ENCODE assay signal across 13 cellular contexts in the genomic region with DNA sequence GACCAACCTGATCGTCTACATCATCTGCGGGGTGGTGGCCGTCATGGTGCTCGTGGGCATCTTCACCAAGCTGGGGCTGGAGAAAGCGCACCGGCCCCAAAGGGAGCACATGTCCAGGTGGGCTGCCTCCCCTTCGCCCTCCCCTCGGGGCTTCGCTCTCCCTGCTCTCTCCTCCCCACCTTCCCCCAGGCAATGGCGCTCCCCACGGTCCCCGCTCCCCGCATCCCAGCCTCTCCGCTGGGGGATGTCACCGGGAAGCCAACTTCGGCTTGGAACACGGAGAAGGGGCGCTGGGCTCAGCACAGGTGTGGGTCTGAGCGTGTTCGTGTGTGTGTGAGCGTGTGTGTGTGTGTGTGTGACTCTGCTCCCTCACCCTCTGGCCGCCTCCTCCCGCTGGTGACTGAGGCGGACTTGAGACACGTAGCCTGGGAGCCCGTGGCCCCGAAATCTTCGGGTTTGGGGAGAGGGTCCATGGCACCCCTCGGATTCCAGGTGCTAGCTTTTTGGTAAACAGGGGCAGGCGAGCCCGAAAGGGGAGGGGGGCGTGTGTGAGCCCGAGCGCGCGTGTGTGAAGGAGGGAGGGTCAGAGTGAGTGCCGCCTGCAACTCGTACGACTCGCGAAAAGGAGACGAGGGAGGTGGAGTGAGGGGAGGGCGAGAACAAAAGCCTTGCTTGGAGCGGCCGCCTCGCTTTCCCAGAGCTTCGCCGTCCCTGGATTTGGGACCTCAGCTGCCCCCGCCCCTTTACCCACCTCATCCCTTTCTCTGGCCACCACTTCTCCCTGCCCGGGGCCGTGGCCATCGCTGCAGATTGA. TPM values are rescaled to one million over a fixed set of nuclear protein-coding genes. Genes with fewer than 3 reads are reported as not detected.
A peak's percentile ranks its signal among the peaks of the same experiment; 100 is the strongest.
DNase-seq lines count a peak whose midpoint lies in the region; ATAC-seq, FAIRE-seq and TF ChIP-seq lines count a peak whose summit lies in the region.
"Had no signal": no experiment of that assay in that cellular context is flagged by ENCODE, and none has a peak within 500 bp of the region (broad histone marks: within the 10 kb centered on the region; RNA-seq: fewer than 3 reads in every experiment).

No MANE protein-coding gene starts in this region.

- no peak for TF ChIP-seq RAD21 in GM12878 (IDR thresholded peaks at IDR 0.05; ENCODE audit: insufficient read depth, low read depth, low read length)

- H3K9me3 Mint-ChIP-seq in memory B cell: no peaks in the 10 kb centered on the region
- H3K9me3 Mint-ChIP-seq in naive thymus-derived CD4-positive, alpha-beta T cell: no peaks in the 10 kb centered on the region
- H3K9me3 Mint-ChIP-seq: dendritic cell treated with granulocyte-macrophage colony-stimulating factor and Interleukin-4, amounts not matched to agents 40 ng/mL and 50 ng/mL, for 4 days; IgD-negative memory B cell had no signal

- no TSS peak for BruUV-seq in GM12878 (replicated peaks; lab: Mats Ljungman, UMichigan)

- no peaks in the 10 kb centered on the region for H3K79me2 ChIP-seq in GM12878 (ENCODE audit: control insufficient read depth, insufficient read depth, low read length)

- H3K4me1 Mint-ChIP-seq in memory B cell: no peaks in the 10 kb centered on the region
- H3K4me1 Mint-ChIP-seq in naive thymus-derived CD4-positive, alpha-beta T cell: peaks cover 0 to 4% (median 3%) of the 10 kb centered on the region in 7 donors

- no peak overlapping the region for H2AFZ ChIP-seq in GM12878 (ENCODE audit: control insufficient read depth, low read depth, low read length)

- H3K9ac ChIP-seq in GM12878 (ENCODE audit: control insufficient read depth, insufficient read depth, low read length): no peak overlapping the region

- H3K4me3 ChIP-seq in GM12878: no peak overlapping the region
- H3K4me3 ChIP-seq in naive thymus-derived CD4-positive, alpha-beta T cell (ENCODE audit: low read length): no peak overlapping the region
- H3K4me3 ChIP-seq: upper lobe of right lung had no signal

- no peak overlapping the region for H3K27ac ChIP-seq in GM12878 (ENCODE audit: control insufficient read depth, insufficient read depth)
- no peak overlapping the region for H3K27ac ChIP-seq in naive thymus-derived CD4-positive, alpha-beta T cell (ENCODE audit: low read depth, low read length)
- H3K27ac ChIP-seq: upper lobe of right lung had no signal

- no peaks in the 10 kb centered on the region for H3K36me3 ChIP-seq in GM12878 (ENCODE audit: control insufficient read depth in 2 of 2, insufficient read depth in 2 of 2, low read length in 1 of 2)
- no peaks in the 10 kb centered on the region for H3K36me3 ChIP-seq in naive thymus-derived CD4-positive, alpha-beta T cell (ENCODE audit: control insufficient read depth in 2 of 3, insufficient read depth in 3 of 3, low read length in 3 of 3)
- H3K36me3 ChIP-seq: upper lobe of right lung had no signal

- H4K20me1 ChIP-seq in GM12878 (ENCODE audit: control insufficient read depth, insufficient read depth): no peaks in the 10 kb centered on the region

- no peak for TF ChIP-seq CTCF in GM12878 (IDR thresholded peaks at IDR 0.05 in 2 of 3, conservative IDR thresholded peaks at IDR 0.05 in 1 of 3; ENCODE audit: control insufficient read depth in 2 of 3, extremely low read depth in 1 of 3, insufficient read depth in 1 of 3, low read depth in 3 of 3, low read length in 3 of 3)

- CTCF ChIA-PET in GM12878 (lab: Yijun Ruan, JAX): no interaction called here
- CTCF ChIA-PET in naive thymus-derived CD4-positive, alpha-beta T cell (lab: Charles Lee): no interaction called here

- RAD21 ChIA-PET in GM12878 (lab: Charles Lee; ENCODE audit: unreplicated experiment): interaction anchor here (0.9 to 2.3 kb wide), 4 partner anchors 154 to 532 kb away, joined by 3 to 8 read pairs (median 4); no protein-coding TSS in a partner anchor

- peaks cover 15% of the 10 kb centered on the region for H3K27me3 Mint-ChIP-seq in memory B cell
- peaks cover 56 to 80% (median 61%) of the 10 kb centered on the region in 5 donors for H3K27me3 Mint-ChIP-seq in naive thymus-derived CD4-positive, alpha-beta T cell

- H3K4me3 Mint-ChIP-seq in memory B cell: peak overlapping the region; percentile 50
- peak overlapping the region in 4 of 10 donors; percentile 12 to 66 (median 55) for H3K4me3 Mint-ChIP-seq in naive thymus-derived CD4-positive, alpha-beta T cell
- H3K4me3 Mint-ChIP-seq: dendritic cell treated with granulocyte-macrophage colony-stimulating factor and Interleukin-4, amounts not matched to agents 40 ng/mL and 50 ng/mL, for 4 days had no signal

- H3K27me3 ChIP-seq in GM12878 (replicated peaks in 1 of 2; ENCODE audit: control insufficient read depth in 2 of 2, insufficient read depth in 2 of 2, low read length in 1 of 2): peaks cover 18 to 19% of the 10 kb centered on the region in 2 experiments
- H3K27me3 ChIP-seq in naive thymus-derived CD4-positive, alpha-beta T cell (ENCODE audit: control insufficient read depth in 2 of 2, insufficient read depth in 2 of 2, low read length in 2 of 2): no peaks in the 10 kb centered on the region

- no peak overlapping the region for H3K4me2 ChIP-seq in GM12878 (ENCODE audit: control insufficient read depth, insufficient read depth)

- no peaks in the 10 kb centered on the region for H3K9me3 ChIP-seq in GM12878 (replicated peaks; ENCODE audit: control insufficient read depth, insufficient read depth, low read length)
- H3K9me3 ChIP-seq in naive thymus-derived CD4-positive, alpha-beta T cell (ENCODE audit: control insufficient read depth in 2 of 3, low read length in 3 of 3): no peaks in the 10 kb centered on the region
- H3K9me3 ChIP-seq: upper lobe of right lung had no signal

- in situ Hi-C loops in GM12878 (cut with MboI): no loop called here

- FAIRE-seq in GM12878 (lab: Jason Lieb, UNC) (no peak), urothelium cell line (lab: Jason Lieb, UNC) (peak; percentile 83)

- peak; percentile 5 for DNase-seq in stimulated activated CD4-positive, alpha-beta T cell treated with anti-CD3 and anti-CD28 coated beads, Interleukin-15, amount 100 ng/mL, for 24 hours
- DNase-seq in stimulated activated CD4-positive, alpha-beta T cell treated with anti-CD3 and anti-CD28 coated beads, Interleukin-2, amount 100 ng/mL, for 48 hours: no peak
- DNase-seq in GM12878 (ENCODE audit: low read depth, low spot score): no peak
- no peak for DNase-seq in memory B cell (ENCODE audit: low spot score in 2 of 2)
- peak; percentile 39 for DNase-seq in urothelium cell line (ENCODE audit: low spot score)
- DNase-seq in naive thymus-derived CD4-positive, alpha-beta T cell: no peak
- DNase-seq: activated CD4-positive, alpha-beta T cell treated with anti-CD3 and anti-CD28 coated beads, Interleukin-2, amount 50 U/mL, for 1 hour; DMS153; upper lobe of right lung had no signal

- WGBS in GM12878 (ENCODE audit: insufficient coverage, insufficient replicate concordance, low lambda C conversion rate, missing lambda C conversion rate): 8% methylated on average over 46 of the region's 52 CpGs

- no peaks in the 10 kb centered on the region for H3K36me3 Mint-ChIP-seq in memory B cell
- H3K36me3 Mint-ChIP-seq in naive thymus-derived CD4-positive, alpha-beta T cell: peaks cover 0 to 3% (median 0%) of the 10 kb centered on the region in 5 donors

- ATAC-seq in GM12878: no peak
- no peak for ATAC-seq in memory B cell (ENCODE audit: low read depth)
- no peak for ATAC-seq in naive thymus-derived CD4-positive, alpha-beta T cell
- ATAC-seq in GM19324 (IDR thresholded peaks at IDR 0.05; ENCODE audit: low FRiP score, unreplicated experiment): no peak
- ATAC-seq in GM21576 (IDR thresholded peaks at IDR 0.05; ENCODE audit: unreplicated experiment): no peak
- ATAC-seq: upper lobe of right lung had no signal

- H3K27ac Mint-ChIP-seq in memory B cell: no peak overlapping the region
- no peak overlapping the region for H3K27ac Mint-ChIP-seq in naive thymus-derived CD4-positive, alpha-beta T cell
- H3K27ac Mint-ChIP-seq: dendritic cell treated with granulocyte-macrophage colony-stimulating factor and Interleukin-4, amounts not matched to agents 40 ng/mL and 50 ng/mL, for 4 days; IgD-negative memory B cell had no signal

- TF ChIP-seq EP300 in GM12878 (IDR thresholded peaks at IDR 0.05; ENCODE audit: borderline replicate concordance in 1 of 2, control insufficient read depth in 1 of 2, low read depth in 2 of 2, low read length in 2 of 2): no peak

- no peak for TF ChIP-seq POLR2A in GM12878 (IDR thresholded peaks at IDR 0.05; ENCODE audit: low read depth, low read length)

- no peaks in the 10 kb centered on the region for H3K4me1 ChIP-seq in GM12878 (ENCODE audit: control insufficient read depth, insufficient read depth, low read length)
- no peaks in the 10 kb centered on the region for H3K4me1 ChIP-seq in naive thymus-derived CD4-positive, alpha-beta T cell (ENCODE audit: control insufficient read depth in 2 of 2, insufficient read depth in 2 of 2, low read length in 2 of 2)
- H3K4me1 ChIP-seq: upper lobe of right lung had no signal

- intact Hi-C loops in GM12878 (cut with micrococcal nuclease; ENCODE audit: unreplicated experiment): no loop called here
- intact Hi-C loops in naive thymus-derived CD4-positive, alpha-beta T cell (cut with micrococcal nuclease): no loop called here

- SMC1A ChIA-PET in GM12878 (lab: Charles Lee; ENCODE audit: uncharacterized antibody, unreplicated experiment): interaction anchor here (0.5 to 1.8 kb wide), 3 partner anchors 146 to 159 kb away, joined by 3 to 6 read pairs (median 3); no protein-coding TSS in a partner anchor

- POLR2A ChIA-PET in GM12878 (lab: Charles Lee): no interaction called here
- POLR2A ChIA-PET in naive thymus-derived CD4-positive, alpha-beta T cell (lab: Charles Lee): no interaction called here

TF ChIP-seq in GM12878, 131 proteins besides CTCF, POLR2A, EP300 and RAD21 (continues in another document):
- TF ChIP-seq SUZ12 (IDR thresholded peaks at IDR 0.05; ENCODE audit: unreplicated experiment): peak; percentile 27

RNA-seq across cellular contexts. Expression of gene SHISA9, which starts 1.3 kb away (rescaled TPM):
- total RNA-seq in GM12878 (2013; cell fraction: nucleolus; rRNA removed): 2.0 and 2.9 TPM in 2 replicates
- total RNA-seq in GM12878 (2014; rRNA removed): 0.05 and 0.06 TPM in 2 replicates
- 0.09 TPM in 2 replicates for total RNA-seq in GM12878 (2014; rRNA removed; fragmentation: Illumina TruSeq; extraction: Trizol)
- total RNA-seq in GM12878 (2021): 0.05 and 0.18 TPM in 2 replicates
- polyA plus RNA-seq in GM12878 (2011; ENCODE audit: low read depth): not detected
- polyA plus RNA-seq in GM12878 (2011; rRNA removed): 25.5 and 27.5 TPM in 2 replicates
- polyA plus RNA-seq in GM12878 (2011; cell fraction: cytosol; rRNA removed): 22.9 and 30.5 TPM in 2 replicates
- polyA plus RNA-seq in GM12878 (2011; cell fraction: nucleus; rRNA removed): 9.4 and 10.9 TPM in 2 replicates
- polyA plus RNA-seq in GM12878 (2012): not detected in 2 replicates
- polyA plus RNA-seq in GM12878 (2014; fragmentation: Illumina TruSeq; extraction: Trizol): 0.09 and 0.35 TPM in 2 replicates
- under 1 TPM; 0.03 to 0.04 TPM for polyA plus RNA-seq in GM12878 (2014; fragmentation: Nextera tagmentation; extraction: Ambion mirVana)
- polyA plus RNA-seq in GM12878 (2014; rRNA removed): 0.06 and 1.2 TPM in 2 replicates
- under 1 TPM; 0.03 to 0.05 TPM for polyA plus RNA-seq in GM12878 (2016; fragmentation: Nextera tagmentation; extraction: Ambion mirVana)
- polyA minus RNA-seq in GM12878 (2011; rRNA and poly(A)+ RNA removed): 20.5 and 33.9 TPM in 2 replicates
- polyA minus RNA-seq in GM12878 (2011; cell fraction: cytosol; rRNA and poly(A)+ RNA removed): 6.1 and 7.8 TPM in 2 replicates
- polyA minus RNA-seq in GM12878 (2011; cell fraction: nucleus; rRNA and poly(A)+ RNA removed): 8.3 and 12.5 TPM in 2 replicates
- total RNA-seq in naive thymus-derived CD4-positive, alpha-beta T cell: under 1 TPM in 1 of 5 experiments, not detected in 4; 0.05 TPM
- polyA plus RNA-seq in naive thymus-derived CD4-positive, alpha-beta T cell: not detected
- total RNA-seq: upper lobe of right lung had no signal
- polyA plus RNA-seq: IgD-negative memory B cell had no signal

Comparison
In these comparisons a context has a peak if more than half of its experiments do, and no peak if none do; other contexts are left out.
1. DNase-seq: peak in stimulated activated CD4-positive, alpha-beta T cell treated with anti-CD3 and anti-CD28 coated beads, Interleukin-15, amount 100 ng/mL, for 24 hours (single experiment) and urothelium cell line (single experiment); none in stimulated activated CD4-positive, alpha-beta T cell treated with anti-CD3 and anti-CD28 coated beads, Interleukin-2, amount 100 ng/mL, for 48 hours (0 of 2), GM12878 (single experiment), memory B cell (0 of 2) and naive thymus-derived CD4-positive, alpha-beta T cell (0 of 9).